In the genomic region with DNA sequence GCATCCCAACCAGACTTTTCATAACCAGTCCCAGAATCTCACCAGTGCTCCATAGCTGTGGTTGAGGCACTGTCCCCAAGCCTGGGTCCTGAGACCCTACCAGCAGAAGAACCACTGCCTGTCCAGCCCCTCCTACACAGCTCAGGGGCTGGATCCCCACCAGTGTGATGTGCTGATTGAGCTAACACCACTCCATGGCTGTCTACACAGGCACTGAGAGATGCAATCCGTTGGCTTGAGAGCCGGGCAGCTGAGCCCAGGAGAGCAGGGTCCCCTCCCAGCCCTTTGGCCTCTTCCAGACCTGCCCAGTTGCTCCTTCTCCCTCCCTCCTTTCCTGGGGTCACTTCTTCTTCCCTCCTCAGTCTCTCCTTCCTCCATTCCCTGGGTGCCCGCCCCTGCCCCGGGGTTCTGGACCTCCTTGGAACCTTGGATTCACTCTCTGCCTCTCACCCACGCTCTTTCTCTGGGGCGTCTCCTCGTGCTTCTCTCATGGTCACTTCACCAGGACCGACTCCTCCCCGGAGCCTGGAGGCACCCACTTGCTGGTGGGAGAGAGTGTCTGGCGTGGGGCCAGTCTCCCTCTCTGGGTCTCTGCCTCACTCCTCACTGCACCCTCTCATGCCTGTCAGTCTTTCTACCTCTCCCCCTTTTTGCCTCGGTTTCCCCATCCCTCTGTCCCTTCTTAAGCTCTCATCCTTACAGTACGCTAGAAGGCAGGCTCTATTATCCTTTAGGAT, we compare ENCODE assay signal across 1 cellular context.
A peak's percentile ranks its signal among the peaks of the same experiment; 100 is the strongest.
TF ChIP-seq lines count a peak whose summit lies in the region.

No MANE protein-coding gene starts in this region.

TF ChIP-seq in K562, 482 proteins besides CTCF, POLR2A, EP300 and RAD21 (continued from another document and continues in another):
- TF ChIP-seq, protein P1, sequence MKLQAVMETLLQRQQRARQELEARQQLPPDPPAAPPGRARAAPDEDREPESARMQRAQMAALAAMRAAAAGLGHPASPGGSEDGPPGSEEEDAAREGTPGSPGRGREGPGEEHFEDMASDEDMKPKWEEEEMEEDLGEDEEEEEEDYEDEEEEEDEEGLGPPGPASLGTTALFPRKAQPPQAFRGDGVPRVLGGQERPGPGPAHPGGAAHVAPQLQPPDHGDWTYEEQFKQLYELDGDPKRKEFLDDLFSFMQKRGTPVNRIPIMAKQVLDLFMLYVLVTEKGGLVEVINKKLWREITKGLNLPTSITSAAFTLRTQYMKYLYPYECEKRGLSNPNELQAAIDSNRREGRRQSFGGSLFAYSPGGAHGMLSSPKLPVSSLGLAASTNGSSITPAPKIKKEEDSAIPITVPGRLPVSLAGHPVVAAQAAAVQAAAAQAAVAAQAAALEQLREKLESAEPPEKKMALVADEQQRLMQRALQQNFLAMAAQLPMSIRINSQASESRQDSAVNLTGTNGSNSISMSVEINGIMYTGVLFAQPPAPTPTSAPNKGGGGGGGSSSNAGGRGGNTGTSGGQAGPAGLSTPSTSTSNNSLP (IDR thresholded peaks at IDR 0.05; ENCODE audit: borderline replicate concordance, low read depth, low read length) = no peak
- TF ChIP-seq RBM14 (IDR thresholded peaks at IDR 0.05; ENCODE audit: borderline replicate concordance, insufficient read depth, low read depth, low read length) (no peak), ZNF609 (CRISPR knock-in tag; IDR thresholded peaks at IDR 0.05; ENCODE audit: borderline replicate concordance) (no peak), RBM39 (optimal IDR thresholded peaks at IDR 0.05; ENCODE audit: low read depth, low read length) (no peak), ZNF212 (CRISPR knock-in tag; IDR thresholded peaks at IDR 0.05) (no peak), ASH1L (IDR thresholded peaks at IDR 0.05; ENCODE audit: borderline replicate concordance, low read depth, partially characterized antibody) (peak; percentile 14), HDGF (IDR thresholded peaks at IDR 0.05) (no peak), ZNF586 (CRISPR knock-in tag; conservative IDR thresholded peaks at IDR 0.05) (no peak), ZSCAN29 (IDR thresholded peaks at IDR 0.05) (peak; percentile 75), SP2 (IDR thresholded peaks at IDR 0.05; ENCODE audit: extremely low read depth, low read depth, low read length, poor library complexity, severe bottlenecking) (no peak), TAF9B (IDR thresholded peaks at IDR 0.05; ENCODE audit: partially characterized antibody) (no peak), DPF2 (IDR thresholded peaks at IDR 0.05) (peak; percentile 34; the same call in 1 of the 2 replicates), PRPF4 (IDR thresholded peaks at IDR 0.05; ENCODE audit: insufficient read depth, low read depth, low read length, poor library complexity, severe bottlenecking) (no peak), NFXL1 (CRISPR knock-in tag; IDR thresholded peaks at IDR 0.05) (no peak), STAT5B (CRISPR knock-in tag; IDR thresholded peaks at IDR 0.05) (no peak), CBFB (CRISPR knock-in tag; IDR thresholded peaks at IDR 0.05) (0 out of 2 replicates have a peak, but pooled peaks have one; percentile 50), NFRKB (IDR thresholded peaks at IDR 0.05; ENCODE audit: low read depth) (no peak), MTA1 (IDR thresholded peaks at IDR 0.05; ENCODE audit: borderline replicate concordance) (0 out of 2 replicates have a peak, but pooled peaks have one; percentile 40), POLR2AphosphoS2 (IDR thresholded peaks at IDR 0.05; ENCODE audit: low read length) (no peak), CBX3 (IDR thresholded peaks at IDR 0.05; ENCODE audit: borderline replicate concordance in 1 of 2, low read length in 2 of 2) (no peak), ZNF280B (CRISPR knock-in tag; IDR thresholded peaks at IDR 0.05) (no peak), ZFPM2 (CRISPR knock-in tag; IDR thresholded peaks at IDR 0.05) (no peak), ZBTB26 (CRISPR knock-in tag; IDR thresholded peaks at IDR 0.05) (no peak), ZNF311 (CRISPR knock-in tag; IDR thresholded peaks at IDR 0.05) (no peak), PYGO2 (tag; IDR thresholded peaks at IDR 0.05) (no peak), HMGN3 (IDR thresholded peaks at IDR 0.05; ENCODE audit: borderline replicate concordance, extremely low read depth, insufficient read length, low read depth, low read length) (no peak), PHF21A (IDR thresholded peaks at IDR 0.05; ENCODE audit: borderline replicate concordance, low read depth) (no peak), ZNF764 (CRISPR knock-in tag; IDR thresholded peaks at IDR 0.05; ENCODE audit: low read depth) (no peak), HDAC1 (IDR thresholded peaks at IDR 0.05) (peak in 1 of 2 experiments; percentile 18; a peak in 1 of 4 replicates), ZBTB8A (IDR thresholded peaks at IDR 0.05; ENCODE audit: partially characterized antibody) (no peak), JUND (IDR thresholded peaks at IDR 0.05; ENCODE audit: borderline replicate concordance, low read depth, low read length) (no peak), JUND (tag; IDR thresholded peaks at IDR 0.05; ENCODE audit: borderline replicate concordance, low read depth, low read length) (no peak)
- TF ChIP-seq, protein P2, sequence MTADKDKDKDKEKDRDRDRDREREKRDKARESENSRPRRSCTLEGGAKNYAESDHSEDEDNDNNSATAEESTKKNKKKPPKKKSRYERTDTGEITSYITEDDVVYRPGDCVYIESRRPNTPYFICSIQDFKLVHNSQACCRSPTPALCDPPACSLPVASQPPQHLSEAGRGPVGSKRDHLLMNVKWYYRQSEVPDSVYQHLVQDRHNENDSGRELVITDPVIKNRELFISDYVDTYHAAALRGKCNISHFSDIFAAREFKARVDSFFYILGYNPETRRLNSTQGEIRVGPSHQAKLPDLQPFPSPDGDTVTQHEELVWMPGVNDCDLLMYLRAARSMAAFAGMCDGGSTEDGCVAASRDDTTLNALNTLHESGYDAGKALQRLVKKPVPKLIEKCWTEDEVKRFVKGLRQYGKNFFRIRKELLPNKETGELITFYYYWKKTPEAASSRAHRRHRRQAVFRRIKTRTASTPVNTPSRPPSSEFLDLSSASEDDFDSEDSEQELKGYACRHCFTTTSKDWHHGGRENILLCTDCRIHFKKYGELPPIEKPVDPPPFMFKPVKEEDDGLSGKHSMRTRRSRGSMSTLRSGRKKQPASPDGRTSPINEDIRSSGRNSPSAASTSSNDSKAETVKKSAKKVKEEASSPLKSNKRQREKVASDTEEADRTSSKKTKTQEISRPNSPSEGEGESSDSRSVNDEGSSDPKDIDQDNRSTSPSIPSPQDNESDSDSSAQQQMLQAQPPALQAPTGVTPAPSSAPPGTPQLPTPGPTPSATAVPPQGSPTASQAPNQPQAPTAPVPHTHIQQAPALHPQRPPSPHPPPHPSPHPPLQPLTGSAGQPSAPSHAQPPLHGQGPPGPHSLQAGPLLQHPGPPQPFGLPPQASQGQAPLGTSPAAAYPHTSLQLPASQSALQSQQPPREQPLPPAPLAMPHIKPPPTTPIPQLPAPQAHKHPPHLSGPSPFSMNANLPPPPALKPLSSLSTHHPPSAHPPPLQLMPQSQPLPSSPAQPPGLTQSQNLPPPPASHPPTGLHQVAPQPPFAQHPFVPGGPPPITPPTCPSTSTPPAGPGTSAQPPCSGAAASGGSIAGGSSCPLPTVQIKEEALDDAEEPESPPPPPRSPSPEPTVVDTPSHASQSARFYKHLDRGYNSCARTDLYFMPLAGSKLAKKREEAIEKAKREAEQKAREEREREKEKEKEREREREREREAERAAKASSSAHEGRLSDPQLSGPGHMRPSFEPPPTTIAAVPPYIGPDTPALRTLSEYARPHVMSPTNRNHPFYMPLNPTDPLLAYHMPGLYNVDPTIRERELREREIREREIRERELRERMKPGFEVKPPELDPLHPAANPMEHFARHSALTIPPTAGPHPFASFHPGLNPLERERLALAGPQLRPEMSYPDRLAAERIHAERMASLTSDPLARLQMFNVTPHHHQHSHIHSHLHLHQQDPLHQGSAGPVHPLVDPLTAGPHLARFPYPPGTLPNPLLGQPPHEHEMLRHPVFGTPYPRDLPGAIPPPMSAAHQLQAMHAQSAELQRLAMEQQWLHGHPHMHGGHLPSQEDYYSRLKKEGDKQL (CRISPR knock-in tag; IDR thresholded peaks at IDR 0.05; ENCODE audit: borderline replicate concordance) = no peak
- TF ChIP-seq, protein P3, sequence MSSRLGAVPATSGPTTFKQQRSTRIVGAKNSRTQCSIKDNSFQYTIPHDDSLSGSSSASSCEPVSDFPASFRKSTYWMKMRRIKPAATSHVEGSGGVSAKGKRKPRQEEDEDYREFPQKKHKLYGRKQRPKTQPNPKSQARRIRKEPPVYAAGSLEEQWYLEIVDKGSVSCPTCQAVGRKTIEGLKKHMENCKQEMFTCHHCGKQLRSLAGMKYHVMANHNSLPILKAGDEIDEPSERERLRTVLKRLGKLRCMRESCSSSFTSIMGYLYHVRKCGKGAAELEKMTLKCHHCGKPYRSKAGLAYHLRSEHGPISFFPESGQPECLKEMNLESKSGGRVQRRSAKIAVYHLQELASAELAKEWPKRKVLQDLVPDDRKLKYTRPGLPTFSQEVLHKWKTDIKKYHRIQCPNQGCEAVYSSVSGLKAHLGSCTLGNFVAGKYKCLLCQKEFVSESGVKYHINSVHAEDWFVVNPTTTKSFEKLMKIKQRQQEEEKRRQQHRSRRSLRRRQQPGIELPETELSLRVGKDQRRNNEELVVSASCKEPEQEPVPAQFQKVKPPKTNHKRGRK (tag; IDR thresholded peaks at IDR 0.05) = no peak
- TF ChIP-seq, protein P4, sequence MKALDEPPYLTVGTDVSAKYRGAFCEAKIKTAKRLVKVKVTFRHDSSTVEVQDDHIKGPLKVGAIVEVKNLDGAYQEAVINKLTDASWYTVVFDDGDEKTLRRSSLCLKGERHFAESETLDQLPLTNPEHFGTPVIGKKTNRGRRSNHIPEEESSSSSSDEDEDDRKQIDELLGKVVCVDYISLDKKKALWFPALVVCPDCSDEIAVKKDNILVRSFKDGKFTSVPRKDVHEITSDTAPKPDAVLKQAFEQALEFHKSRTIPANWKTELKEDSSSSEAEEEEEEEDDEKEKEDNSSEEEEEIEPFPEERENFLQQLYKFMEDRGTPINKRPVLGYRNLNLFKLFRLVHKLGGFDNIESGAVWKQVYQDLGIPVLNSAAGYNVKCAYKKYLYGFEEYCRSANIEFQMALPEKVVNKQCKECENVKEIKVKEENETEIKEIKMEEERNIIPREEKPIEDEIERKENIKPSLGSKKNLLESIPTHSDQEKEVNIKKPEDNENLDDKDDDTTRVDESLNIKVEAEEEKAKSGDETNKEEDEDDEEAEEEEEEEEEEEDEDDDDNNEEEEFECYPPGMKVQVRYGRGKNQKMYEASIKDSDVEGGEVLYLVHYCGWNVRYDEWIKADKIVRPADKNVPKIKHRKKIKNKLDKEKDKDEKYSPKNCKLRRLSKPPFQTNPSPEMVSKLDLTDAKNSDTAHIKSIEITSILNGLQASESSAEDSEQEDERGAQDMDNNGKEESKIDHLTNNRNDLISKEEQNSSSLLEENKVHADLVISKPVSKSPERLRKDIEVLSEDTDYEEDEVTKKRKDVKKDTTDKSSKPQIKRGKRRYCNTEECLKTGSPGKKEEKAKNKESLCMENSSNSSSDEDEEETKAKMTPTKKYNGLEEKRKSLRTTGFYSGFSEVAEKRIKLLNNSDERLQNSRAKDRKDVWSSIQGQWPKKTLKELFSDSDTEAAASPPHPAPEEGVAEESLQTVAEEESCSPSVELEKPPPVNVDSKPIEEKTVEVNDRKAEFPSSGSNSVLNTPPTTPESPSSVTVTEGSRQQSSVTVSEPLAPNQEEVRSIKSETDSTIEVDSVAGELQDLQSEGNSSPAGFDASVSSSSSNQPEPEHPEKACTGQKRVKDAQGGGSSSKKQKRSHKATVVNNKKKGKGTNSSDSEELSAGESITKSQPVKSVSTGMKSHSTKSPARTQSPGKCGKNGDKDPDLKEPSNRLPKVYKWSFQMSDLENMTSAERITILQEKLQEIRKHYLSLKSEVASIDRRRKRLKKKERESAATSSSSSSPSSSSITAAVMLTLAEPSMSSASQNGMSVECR (CRISPR knock-in tag; IDR thresholded peaks at IDR 0.05) = 0 out of 2 replicates have a peak, but pooled peaks have one; percentile 12
